In genomic region chr5:173051746-173052145, GRCh38 we compare ENCODE assay signal across 23 cellular contexts. TPM values are rescaled to one million over a fixed set of nuclear protein-coding genes. Genes with fewer than 3 reads are reported as not detected.
DNase-seq lines count a peak whose midpoint lies in the region; ATAC-seq and TF ChIP-seq lines count a peak whose summit lies in the region.
"Had no signal": no experiment of that assay in that cellular context is flagged by ENCODE, and none has a peak within 500 bp of the region (broad histone marks: within the 10 kb centered on the region; RNA-seq: fewer than 3 reads in every experiment).

No MANE protein-coding gene starts in this region.

- no peak overlapping the region for H3K27ac ChIP-seq in stomach
- H3K27ac ChIP-seq: brain microvascular endothelial cell, coronary artery, Peyer's patch, prostate gland, uterus had no signal

- no peak overlapping the region for H3K4me3 ChIP-seq in choroid plexus epithelial cell (ENCODE audit: low read depth, low read length)
- no peak overlapping the region for H3K4me3 ChIP-seq in stomach
- H3K4me3 ChIP-seq: coronary artery, Peyer's patch, prostate gland, uterus had no signal

- no peaks in the 10 kb centered on the region for H3K27me3 ChIP-seq in stomach
- H3K27me3 ChIP-seq: brain microvascular endothelial cell, Peyer's patch, uterus had no signal

- no peak for ATAC-seq in GM19023 (IDR thresholded peaks at IDR 0.05; ENCODE audit: unreplicated experiment)

- no peak for TF ChIP-seq EP300 in stomach (IDR thresholded peaks at IDR 0.05)

- H3K36me3 ChIP-seq in stomach: no peaks in the 10 kb centered on the region
- H3K36me3 ChIP-seq: brain microvascular endothelial cell, Peyer's patch, prostate gland, uterus had no signal

- H3K4me1 ChIP-seq in stomach: peaks cover 0 to 13% (median 11%) of the 10 kb centered on the region in 4 donors
- H3K4me1 ChIP-seq: prostate gland, uterus had no signal

- WGBS in stomach, 5 donors: 60 to 75% (median 74%) methylated on average over 5 of the region's 5 CpGs

- H3K9me3 ChIP-seq in stomach: no peaks in the 10 kb centered on the region
- H3K9me3 ChIP-seq: Peyer's patch, prostate gland, uterus had no signal

- TF ChIP-seq POLR2A in stomach (IDR thresholded peaks at IDR 0.05): no peak

- TF ChIP-seq CTCF in choroid plexus epithelial cell (conservative IDR thresholded peaks at IDR 0.05; ENCODE audit: low read depth, low read length): no peak
- no peak for TF ChIP-seq CTCF in stomach (IDR thresholded peaks at IDR 0.05)

- intact Hi-C loops in stomach (cut with DNase I; ENCODE audit: low total_unique reads): loop anchor here (10.0 kb wide), 1 partner anchor 67 kb away; the partner anchor contains the start of gene ATP6V0E1
- intact Hi-C loops in posterior cingulate gyrus (cut with DNase I): no loop called here

- DNase-seq in AG20443 (ENCODE audit: low spot score) (peak; percentile 42), M059J (ENCODE audit: low read depth) (peak; percentile 79), choroid plexus epithelial cell (ENCODE audit: low read depth) (peak; percentile 65), non-pigmented ciliary epithelial cell (ENCODE audit: low read depth) (peak; percentile 37), stomach (no peak), posterior cingulate gyrus (no peak)
- no peak for DNase-seq in stimulated activated naive CD4-positive, alpha-beta T cell treated with Interleukin-2 at 50 U/mL for 16 hours (lab: John Stamatoyannopoulos, UW)
- DNase-seq: activated CD4-positive, CD25-positive, alpha-beta regulatory T cell treated with anti-CD3 and anti-CD28 coated beads, Interleukin-2, amount 50 U/mL, for 72 hours; activated CD8-positive, alpha-beta memory T cell treated with anti-CD3 and anti-CD28 coated beads for 24 hours; activated T-cell treated with anti-CD3 and anti-CD28 coated beads, Interleukin-2, amount 50 U/mL, for 48 hours; brain microvascular endothelial cell; DMS79 treated with DMSO at 0.1 percent for 48 hours; NCI-H1436 treated with DMSO at 0.1 percent for 48 hours; NCI-H2171; NCI-H748 treated with DMSO at 0.1 percent for 48 hours; nephron progenitor cell; Peyer's patch; stimulated activated CD4-positive, alpha-beta T cell treated with anti-CD3 and anti-CD28 coated beads, Interleukin-4, amount 100 ng/mL, for 24 hours; T-helper 9 cell; uterus had no signal

RNA-seq across cellular contexts. Expression of gene CREBRF, which starts 4.4 kb away (rescaled TPM):
- total RNA-seq in M059J (2014; rRNA removed; shearing (Covaris generic)): 3.0 and 11.6 TPM in 2 replicates
- total RNA-seq in stomach: 10 to 100 TPM in 4 of 5 donors, 1 to 10 TPM in 1; 9.4 to 42.3 (median 33.0) TPM
- polyA plus RNA-seq in stomach: 1 to 10 TPM; 3.2 to 4.1 (median 4.0) TPM

Comparison
In these comparisons a context has a peak if more than half of its experiments do, and no peak if none do; other contexts are left out.
1. DNase-seq: peak in AG20443 (single experiment), M059J (single experiment), choroid plexus epithelial cell (single experiment) and non-pigmented ciliary epithelial cell (single experiment); none in stimulated activated naive CD4-positive, alpha-beta T cell treated with Interleukin-2 at 50 U/mL for 16 hours (single experiment), stomach (single experiment) and posterior cingulate gyrus (0 of 10).